ENCODE assay signal across 21 cellular contexts in the genomic region with DNA sequence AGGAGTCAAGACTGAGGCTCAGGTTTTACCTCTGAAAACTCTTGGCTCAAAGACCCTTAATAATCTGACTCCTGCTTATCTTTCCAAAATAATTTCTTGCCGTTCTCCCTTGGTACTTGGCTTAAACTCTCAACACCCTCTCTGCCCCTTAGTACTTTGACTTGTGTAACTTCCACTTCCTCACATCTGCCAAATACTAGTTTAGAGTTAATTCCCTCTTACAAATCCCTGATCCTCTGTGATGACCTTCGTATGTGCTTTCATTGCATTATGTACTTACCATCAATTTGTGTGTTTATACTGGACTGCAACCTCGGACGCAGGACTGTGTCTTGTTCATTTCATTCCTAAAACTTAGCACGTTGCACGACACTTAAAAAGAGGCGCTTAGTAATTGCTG. TPM values are rescaled to one million over a fixed set of nuclear protein-coding genes. Genes with fewer than 3 reads are reported as not detected.
A peak's percentile ranks its signal among the peaks of the same experiment; 100 is the strongest.
DNase-seq lines count a peak whose midpoint lies in the region; ATAC-seq and TF ChIP-seq lines count a peak whose summit lies in the region.
"Had no signal": no experiment of that assay in that cellular context is flagged by ENCODE, and none has a peak within 500 bp of the region (broad histone marks: within the 10 kb centered on the region; RNA-seq: fewer than 3 reads in every experiment).

No MANE protein-coding gene starts in this region.

- no peak for TF ChIP-seq EP300 in transverse colon (IDR thresholded peaks at IDR 0.05; ENCODE audit: low read depth)

- peaks cover 19% of the 10 kb centered on the region for H3K36me3 Mint-ChIP-seq in WTC11

- DNase-seq in SIG-M5 treated with dmso at 0.1 percent for 504 hours (lab: John Stamatoyannopoulos, UW; ENCODE audit: unreplicated experiment) (peak; percentile 14), SIG-M5 (lab: John Stamatoyannopoulos, UW) (no peak), MV-4-11 (lab: John Stamatoyannopoulos, UW) (peak; percentile 64), WTC11 (ENCODE audit: low spot score) (no peak), right lobe of liver (no peak), SW480 (ENCODE audit: low spot score) (no peak), transverse colon (no peak)
- DNase-seq: CD8-positive, alpha-beta memory T cell; NCI-H1048; NCI-H1436 treated with DMSO at 0.1 percent for 48 hours; NCI-H2029 treated with DMSO at 0.1 percent for 48 hours; NCI-H2171 treated with DMSO at 0.1 percent for 48 hours; NCI-H446 treated with DMSO at 0.1 percent for 48 hours; NCI-H774; Right ventricle myocardium superior had no signal

- no peaks in the 10 kb centered on the region for H3K4me1 Mint-ChIP-seq in WTC11

- TF ChIP-seq CTCF in WTC11 (IDR thresholded peaks at IDR 0.05) (no peak), right lobe of liver (IDR thresholded peaks at IDR 0.05) (no peak), transverse colon (IDR thresholded peaks at IDR 0.05) (no peak)

- intact Hi-C loops in right lobe of liver (cut with DNase I), result no loop called here
- intact Hi-C loops in transverse colon (cut with DNase I; ENCODE audit: low total_unique reads), result no loop called here

- H3K27me3 Mint-ChIP-seq in WTC11 (ENCODE audit: low read depth), result no peaks in the 10 kb centered on the region
- H3K27me3 Mint-ChIP-seq: CD8-positive, alpha-beta memory T cell had no signal

- ATAC-seq in WTC11, result no peak
- peak; percentile 18 to 62 (median 35) for ATAC-seq in right lobe of liver
- ATAC-seq in GM21825 (IDR thresholded peaks at IDR 0.05; ENCODE audit: unreplicated experiment), result no peak
- ATAC-seq: SK-N-SH treated with all-trans-retinoic acid at 6 μM for 48 hours had no signal

- no peaks in the 10 kb centered on the region for H3K9me3 Mint-ChIP-seq in WTC11
- H3K9me3 Mint-ChIP-seq: CD8-positive, alpha-beta memory T cell had no signal

- H3K9me3 ChIP-seq in right lobe of liver (no peaks in the 10 kb centered on the region), transverse colon (no peaks in the 10 kb centered on the region)
- H3K9me3 ChIP-seq: A549; BLaER1 treated with 17β-estradiol and CSF1 and Interleukin-3, amounts not matched to agents 10 nM and 100 nM; HAP-1 had no signal

- in situ Hi-C loops in transverse colon (cut with MboI; ENCODE audit: low pct_ligation_motif_present in 1 of 4, low pct_unique_long_range_greater_than_20kb in 1 of 4, low sequenced_read_pairs in 3 of 4), result no loop called here

- peak overlapping the region; percentile 33 for H3K27ac Mint-ChIP-seq in WTC11

- POLR2A ChIA-PET in WTC11 (lab: Charles Lee), result interaction anchor here (0.7 kb wide), 1 partner anchor 24 kb away, joined by 3 read pairs; no protein-coding TSS in a partner anchor

- 47% methylated on average over 7 of the region's 7 CpGs for WGBS in right lobe of liver (ENCODE audit: insufficient coverage, low coverage, low lambda C conversion rate, missing lambda C conversion rate)
- WGBS in transverse colon (ENCODE audit: low coverage in 1 of 2), 2 donors, result 73 to 83% methylated on average over 4 to 7 of the region's 7 CpGs

- H3K27ac ChIP-seq in right lobe of liver, result peak overlapping the region in 1 of 3 donors; percentile 51
- H3K27ac ChIP-seq in transverse colon, result no peak overlapping the region
- H3K27ac ChIP-seq: A549; BLaER1 treated with 17β-estradiol and CSF1 and Interleukin-3, amounts not matched to agents 10 nM and 100 nM; HL-60 had no signal

- H3K36me3 ChIP-seq in right lobe of liver (peaks cover 0 to 6% (median 2%) of the 10 kb centered on the region in 4 donors), transverse colon (peaks cover 0 to 11% (median 5%) of the 10 kb centered on the region in 4 donors)

- CTCF ChIA-PET in WTC11 (lab: Charles Lee), result interaction anchor here (1.2 kb wide), 1 partner anchor 59 kb away, joined by 3 read pairs; the partner anchor contains the start of gene PSMD11

- H3K4me3 ChIP-seq in right lobe of liver (no peak overlapping the region), transverse colon (no peak overlapping the region)
- H3K4me3 ChIP-seq: A549; BLaER1 treated with 17β-estradiol and CSF1 and Interleukin-3, amounts not matched to agents 10 nM and 100 nM; HAP-1 had no signal

- H3K27me3 ChIP-seq in right lobe of liver (no peaks in the 10 kb centered on the region), transverse colon (no peaks in the 10 kb centered on the region)
- H3K27me3 ChIP-seq: BLaER1 treated with 17β-estradiol and CSF1 and Interleukin-3, amounts not matched to agents 10 nM and 100 nM had no signal

- TF ChIP-seq POLR2A in right lobe of liver (IDR thresholded peaks at IDR 0.05) (no peak), transverse colon (IDR thresholded peaks at IDR 0.05) (no peak)

- no peak overlapping the region for H3K4me3 Mint-ChIP-seq in WTC11

- peaks cover 0 to 38% (median 5%) of the 10 kb centered on the region in 4 donors for H3K4me1 ChIP-seq in right lobe of liver
- no peaks in the 10 kb centered on the region for H3K4me1 ChIP-seq in transverse colon
- H3K4me1 ChIP-seq: HAP-1 had no signal

TF ChIP-seq in WTC11, 78 proteins besides CTCF, POLR2A, EP300 and RAD21:
- no peak for TF ChIP-seq ETV6 (CRISPR knock-in tag; IDR thresholded peaks at IDR 0.05)
- TF ChIP-seq ZNF396 (CRISPR knock-in tag; IDR thresholded peaks at IDR 0.05; ENCODE audit: borderline replicate concordance), result no peak
- TF ChIP-seq PRRX2 (CRISPR knock-in tag; IDR thresholded peaks at IDR 0.05), result no peak
TF ChIP-seq in WTC11: peak in this region for 0.

RNA-seq across cellular contexts. Expression of gene ZNF207, which starts 35.2 kb away (rescaled TPM):
- total RNA-seq in WTC11 (2021), result 188 to 223 TPM (median 201 TPM) in 3 replicates
- 10 to 100 TPM; 48.0 to 91.1 (median 68.7) TPM for total RNA-seq in right lobe of liver
- total RNA-seq in transverse colon, result 100 to 1,000 TPM in 3 of 4 donors, 10 to 100 TPM in 1; 78.9 to 203 (median 139) TPM

RNA-seq across cellular contexts. Expression of gene C17orf75, which starts 43.1 kb away (rescaled TPM):
- total RNA-seq in WTC11 (2021) (35.5 to 49.4 TPM (median 35.5 TPM) in 3 replicates), right lobe of liver (1 to 10 TPM; 7.1 to 8.9 (median 7.3) TPM), transverse colon (10 to 100 TPM in 2 of 4 donors, 1 to 10 TPM in 2; 2.2 to 17.6 (median 9.6) TPM)

RNA-seq across cellular contexts. Expression of gene PSMD11, which starts 59.2 kb away (rescaled TPM):
- total RNA-seq in WTC11 (2021) (133 to 155 TPM (median 146 TPM) in 3 replicates), right lobe of liver (10 to 100 TPM; 45.7 to 61.3 (median 51.6) TPM), transverse colon (100 to 1,000 TPM in 1 of 4 donors, 10 to 100 TPM in 3; 20.9 to 238 (median 62.3) TPM)

Comparison
In these comparisons a context has a peak if more than half of its experiments do, and no peak if none do; other contexts are left out.
1. DNase-seq: peak in SIG-M5 treated with dmso at 0.1 percent for 504 hours (single experiment) and MV-4-11 (single experiment); none in SIG-M5 (single experiment), WTC11 (single experiment), right lobe of liver (0 of 3), SW480 (single experiment) and transverse colon (single experiment).
2. ATAC-seq: peak in right lobe of liver (4 of 4); none in WTC11 (single experiment) and GM21825 (single experiment).